In the genomic region with DNA sequence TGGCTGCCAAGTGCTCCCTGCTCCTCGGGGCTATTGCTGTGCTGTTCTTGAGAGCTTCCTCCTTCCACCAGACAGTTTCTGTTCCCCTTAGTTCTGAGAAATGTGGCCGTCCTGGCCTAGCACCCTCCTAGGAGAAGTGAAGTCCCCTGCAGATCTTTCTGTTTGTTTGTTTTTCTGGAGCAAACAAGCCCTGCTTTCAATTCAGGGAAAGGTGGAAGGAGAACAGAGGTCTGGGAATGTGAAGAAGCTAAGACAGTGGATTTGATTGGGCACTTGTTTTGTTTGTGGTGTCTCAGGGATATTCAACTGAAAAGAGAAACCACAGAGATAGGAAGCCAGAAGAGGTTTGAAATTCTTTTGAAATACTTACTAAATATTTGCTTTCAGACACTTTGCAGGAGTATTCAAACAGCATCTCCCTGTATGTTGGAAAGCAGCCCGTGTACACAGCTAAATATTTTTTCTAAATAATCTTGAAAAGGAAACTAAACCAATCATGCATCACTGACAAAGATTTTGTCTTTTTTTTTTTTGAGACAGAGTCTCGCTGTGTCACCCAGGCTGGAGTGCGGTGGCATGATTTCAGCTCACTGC, we compare ENCODE assay signal across 8 cellular contexts. TPM values are rescaled to one million over a fixed set of nuclear protein-coding genes. Genes with fewer than 3 reads are reported as not detected.
DNase-seq lines count a peak whose midpoint lies in the region; ATAC-seq and TF ChIP-seq lines count a peak whose summit lies in the region.

No MANE protein-coding gene starts in this region.

- peak; percentile 99 for ATAC-seq in GM18511 (IDR thresholded peaks at IDR 0.05; ENCODE audit: unreplicated experiment)
- peak; percentile 98 for ATAC-seq in HG02870 (IDR thresholded peaks at IDR 0.05; ENCODE audit: unreplicated experiment)
- peak; percentile 91 for ATAC-seq in activated naive CD8-positive, alpha-beta T cell treated with anti-CD3 and anti-CD28 coated beads, Interleukin-2, amount 50 U/mL, for 24 hours

- peaks cover 22% of the 10 kb centered on the region for H3K4me1 Mint-ChIP-seq in activated naive CD8-positive, alpha-beta T cell treated with anti-CD3 and anti-CD28 coated beads, Interleukin-2, amount 50 U/mL, for 24 hours

- H3K4me3 ChIP-seq in mesendoderm (ENCODE audit: low read length), result no peak overlapping the region

- no peak overlapping the region for H2BK15ac ChIP-seq in mesendoderm (replicated peaks; ENCODE audit: low read depth)

- peak overlapping the region; percentile 2 for H4K5ac ChIP-seq in mesendoderm (ENCODE audit: low read length)

- H3K4me1 ChIP-seq in mesendoderm (ENCODE audit: control insufficient read depth, low read depth, low read length), result peaks cover 10% of the 10 kb centered on the region

- H3K27ac ChIP-seq in 22Rv1, result peak overlapping the region; percentile 45
- H3K27ac ChIP-seq in mesendoderm (ENCODE audit: low read depth, low read length), result peak overlapping the region; percentile 96

- peak overlapping the region; percentile 88 for H2AK5ac ChIP-seq in mesendoderm (ENCODE audit: low read length)

- TF ChIP-seq CTCF in 22Rv1 (IDR thresholded peaks at IDR 0.05), result no peak

- peak overlapping the region; percentile 100 for H3K4ac ChIP-seq in mesendoderm (ENCODE audit: low read depth, low read length)

- H2BK120ac ChIP-seq in mesendoderm (ENCODE audit: low read depth, low read length), result peak overlapping the region; percentile 92

- H3K27me3 Mint-ChIP-seq in activated naive CD8-positive, alpha-beta T cell treated with anti-CD3 and anti-CD28 coated beads, Interleukin-2, amount 50 U/mL, for 24 hours, result no peaks in the 10 kb centered on the region

- DNase-seq in NOMO-1 (lab: John Stamatoyannopoulos, UW; ENCODE audit: unreplicated experiment in 2 of 2), result peak; percentile 69 to 88
- peak; percentile 27 for DNase-seq in activated naive CD8-positive, alpha-beta T cell treated with anti-CD3 and anti-CD28 coated beads, Interleukin-2, amount 50 U/mL, for 24 hours
- peak; percentile 91 for DNase-seq in mesendoderm
- no peak for DNase-seq in effector CD8-positive, alpha-beta T cell (lab: John Stamatoyannopoulos, UW)
- no peak for DNase-seq in COR-L47 (lab: John Stamatoyannopoulos, UW)

- no peak overlapping the region for H3K4me2 ChIP-seq in mesendoderm (ENCODE audit: low read length)

- H3K4me3 Mint-ChIP-seq in activated naive CD8-positive, alpha-beta T cell treated with anti-CD3 and anti-CD28 coated beads, Interleukin-2, amount 50 U/mL, for 24 hours, result peak overlapping the region; percentile 56

- H2BK5ac ChIP-seq in mesendoderm (ENCODE audit: low read length), result peak overlapping the region; percentile 100

- no peaks in the 10 kb centered on the region for H3K27me3 ChIP-seq in mesendoderm (ENCODE audit: insufficient read depth, low read length, poor library complexity)

- H3K23ac ChIP-seq in mesendoderm (ENCODE audit: low read length), result peak overlapping the region; percentile 87

- peak overlapping the region; percentile 69 for H3K9ac ChIP-seq in mesendoderm (ENCODE audit: low read length)

- H3K79me2 ChIP-seq in mesendoderm (ENCODE audit: control insufficient read depth, insufficient read depth, low read length), result no peaks in the 10 kb centered on the region

- H4K8ac ChIP-seq in mesendoderm (ENCODE audit: low read depth, low read length), result no peak overlapping the region

- H3K36me3 Mint-ChIP-seq in activated naive CD8-positive, alpha-beta T cell treated with anti-CD3 and anti-CD28 coated beads, Interleukin-2, amount 50 U/mL, for 24 hours (ENCODE audit: low read depth), result no peaks in the 10 kb centered on the region

- no peaks in the 10 kb centered on the region for H3K36me3 ChIP-seq in mesendoderm (ENCODE audit: control insufficient read depth, insufficient read depth, low read length)

- peak overlapping the region; percentile 91 for H3K18ac ChIP-seq in mesendoderm (ENCODE audit: low read length)

- whole genome bisulfite sequencing in mesendoderm (ENCODE audit: extremely low coverage, insufficient coverage, low lambda C conversion rate), result no CpG with 5 or more reads among the region's 5 CpGs

- H3K9me3 Mint-ChIP-seq in activated naive CD8-positive, alpha-beta T cell treated with anti-CD3 and anti-CD28 coated beads, Interleukin-2, amount 50 U/mL, for 24 hours, result no peaks in the 10 kb centered on the region

- peak overlapping the region; percentile 86 for H3K56ac ChIP-seq in mesendoderm (ENCODE audit: low read length)

- H3K79me1 ChIP-seq in mesendoderm (ENCODE audit: low read length), result no peaks in the 10 kb centered on the region

- peak overlapping the region; percentile 82 for H3K27ac Mint-ChIP-seq in activated naive CD8-positive, alpha-beta T cell treated with anti-CD3 and anti-CD28 coated beads, Interleukin-2, amount 50 U/mL, for 24 hours

RNA-seq across cellular contexts. Expression of gene PPM1K, which starts 36.5 kb away (rescaled TPM):
- 14.7 TPM for polyA plus RNA-seq in mesendoderm (2013, experiment 1 of 2)
- 15.2 TPM for polyA plus RNA-seq in mesendoderm (2013, experiment 2 of 2)

RNA-seq across cellular contexts. Expression of gene HERC6, which starts 57.8 kb away (rescaled TPM):
- 4.8 TPM for polyA plus RNA-seq in mesendoderm (2013, experiment 1 of 2)
- polyA plus RNA-seq in mesendoderm (2013, experiment 2 of 2), result 4.3 TPM

Comparison
In these comparisons a context has a peak if more than half of its experiments do, and no peak if none do; other contexts are left out.
1. DNase-seq: peak in NOMO-1 (2 of 2), activated naive CD8-positive, alpha-beta T cell treated with anti-CD3 and anti-CD28 coated beads, Interleukin-2, amount 50 U/mL, for 24 hours (single experiment) and mesendoderm (single experiment); none in effector CD8-positive, alpha-beta T cell (single experiment) and COR-L47 (single experiment).
2. Peak in every context shown above with its lines, with median percentiles within 50 percentile points of each other: ATAC-seq.